11 cellular contexts compared by ENCODE assay signal in the genomic region with DNA sequence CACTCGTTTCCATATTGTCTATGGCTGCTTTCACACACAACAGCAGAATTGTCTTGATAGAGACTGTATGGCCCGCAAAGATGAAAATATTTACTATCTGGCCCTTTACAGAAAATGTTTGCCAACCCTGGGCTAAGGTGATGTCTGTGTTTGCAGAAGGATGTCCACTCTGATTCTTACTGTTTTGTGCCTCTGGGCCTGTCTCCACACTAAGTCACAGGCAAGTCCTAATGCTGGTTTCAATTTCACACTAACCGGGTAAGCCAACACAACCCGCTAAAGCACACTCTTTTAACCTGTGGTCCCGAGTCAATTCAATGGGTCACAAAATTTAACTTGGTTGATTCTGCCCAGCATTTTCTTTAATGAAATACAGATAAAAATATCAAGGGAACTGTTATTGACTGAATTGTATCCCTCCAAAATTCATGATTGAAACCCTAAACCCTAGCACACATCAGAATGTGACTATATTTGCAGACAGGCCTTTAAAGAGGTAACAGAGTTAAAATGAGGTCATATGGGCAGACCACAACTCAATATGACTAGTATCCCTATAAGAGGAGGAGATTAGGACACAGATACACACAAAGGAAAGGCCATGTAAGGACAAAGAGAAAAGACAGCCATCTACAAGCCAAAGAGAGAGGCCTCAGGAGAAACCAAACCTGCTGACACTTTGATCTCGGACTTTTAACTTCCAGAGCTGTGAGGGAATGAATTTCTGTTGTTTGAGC.
DNase-seq lines count a peak whose midpoint lies in the region; ATAC-seq and TF ChIP-seq lines count a peak whose summit lies in the region.
"Had no signal": no experiment of that assay in that cellular context is flagged by ENCODE, and none has a peak within 500 bp of the region (broad histone marks: within the 10 kb centered on the region; RNA-seq: fewer than 3 reads in every experiment).

No MANE protein-coding gene starts in this region.

- H3K9me2 ChIP-seq in Loucy (replicated peaks; ENCODE audit: low read depth, low read length): no peaks in the 10 kb centered on the region

- TF ChIP-seq CTCF in Loucy (conservative IDR thresholded peaks at IDR 0.05; ENCODE audit: low read length) (no peak), osteocyte (IDR thresholded peaks at IDR 0.05) (no peak)

- H3K27me3 ChIP-seq in Loucy (ENCODE audit: insufficient read depth, low read length, poor library complexity, severe bottlenecking): no peaks in the 10 kb centered on the region
- no peaks in the 10 kb centered on the region for H3K27me3 ChIP-seq in HAP-1 (ENCODE audit: low read depth)

- H3K36me3 ChIP-seq in Loucy (ENCODE audit: insufficient read depth, low read length) (no peaks in the 10 kb centered on the region), HAP-1 (replicated peaks) (no peaks in the 10 kb centered on the region)

- H4K20me1 ChIP-seq in Loucy (ENCODE audit: insufficient read depth, low read length, poor library complexity, severe bottlenecking): no peaks in the 10 kb centered on the region

- H3K9ac ChIP-seq in Loucy (ENCODE audit: low read depth, low read length, poor library complexity, severe bottlenecking): peak overlapping the region; percentile 55

- H3K9me3 Mint-ChIP-seq in activated T-helper 2 cell treated with anti-CD3 and anti-CD28 coated beads, Interferon-gamma antibody, Interleukin-2, Interleukin-4, amounts not matched to agents 10 μg/mL and 5 μg/mL and 100 μg/mL, durations not matched to agents 14 hours and 24 hours and 36 hours: no peaks in the 10 kb centered on the region
- no peaks in the 10 kb centered on the region for H3K9me3 Mint-ChIP-seq in osteocyte (ENCODE audit: unreplicated experiment)

- peaks cover 83% of the 10 kb centered on the region for H3K79me2 ChIP-seq in Loucy (ENCODE audit: insufficient read depth, low read length)

- H3K4me1 ChIP-seq in Loucy (ENCODE audit: insufficient read depth, low read length, poor library complexity, severe bottlenecking) (peaks cover 46% of the 10 kb centered on the region), HAP-1 (peaks cover 5% of the 10 kb centered on the region; the same call in 1 of the 2 replicates)

- no peak for DNase-seq in activated CD4-positive, CD25-positive, alpha-beta regulatory T cell treated with anti-CD3 and anti-CD28 coated beads, Interleukin-2, amount 50 U/mL, for 72 hours
- no peak for DNase-seq in activated T-helper 2 cell treated with anti-CD3 and anti-CD28 coated beads, Interferon-gamma antibody, Interleukin-2, Interleukin-4, amounts not matched to agents 10 μg/mL and 5 μg/mL and 100 μg/mL, durations not matched to agents 14 hours and 24 hours and 36 hours (ENCODE audit: low spot score)
- DNase-seq in osteocyte (ENCODE audit: extremely low spot score, unreplicated experiment) (no peak), NCI-H446 treated with DMSO at 0.1 percent for 48 hours (lab: John Stamatoyannopoulos, UW) (no peak), HAP-1 (ENCODE audit: low spot score in 2 of 2) (no peak), NCI-H146 treated with DMSO at 0.1 percent for 48 hours (lab: John Stamatoyannopoulos, UW; ENCODE audit: unreplicated experiment) (no peak)
- DNase-seq: IMR-90, NCI-H1930 had no signal

- H3F3A ChIP-seq in Loucy (ENCODE audit: low read depth): no peaks in the 10 kb centered on the region

- no peaks in the 10 kb centered on the region for H3K9me3 ChIP-seq in Loucy (ENCODE audit: insufficient read depth, low read depth, low read length)
- no peaks in the 10 kb centered on the region for H3K9me3 ChIP-seq in HAP-1

- peak; percentile 65 to 66 for ATAC-seq in activated CD4-positive, CD25-positive, alpha-beta regulatory T cell treated with anti-CD3 and anti-CD28 coated beads, Interleukin-2, amount 50 U/mL, for 24 hours
- ATAC-seq: HCT116 had no signal

- H3K4me2 ChIP-seq in Loucy (ENCODE audit: low read depth, low read length, poor library complexity, severe bottlenecking): peak overlapping the region; percentile 68

- H3K4me3 ChIP-seq in Loucy (ENCODE audit: low read length, poor library complexity, severe bottlenecking) (no peak overlapping the region), HAP-1 (no peak overlapping the region)

- peaks cover 82% of the 10 kb centered on the region for H3K4me1 Mint-ChIP-seq in activated T-helper 2 cell treated with anti-CD3 and anti-CD28 coated beads, Interferon-gamma antibody, Interleukin-2, Interleukin-4, amounts not matched to agents 10 μg/mL and 5 μg/mL and 100 μg/mL, durations not matched to agents 14 hours and 24 hours and 36 hours (ENCODE audit: low read depth)
- peaks cover 30% of the 10 kb centered on the region for H3K4me1 Mint-ChIP-seq in osteocyte (ENCODE audit: unreplicated experiment)

- in situ Hi-C loops in HAP-1 (cut with MboI; ENCODE audit: low sequenced_read_pairs): no loop called here

- intact Hi-C loops in activated T-helper 2 cell treated with anti-CD3 and anti-CD28 coated beads, Interferon-gamma antibody, Interleukin-2, Interleukin-4, amounts not matched to agents 10 μg/mL and 5 μg/mL and 100 μg/mL, durations not matched to agents 14 hours and 24 hours and 36 hours (cut with micrococcal nuclease): loop anchor here (1.0 to 5.0 kb wide), 5 partner anchors 9 to 73 kb away; no protein-coding TSS in a partner anchor

- peak overlapping the region; percentile 94 for H3K27ac Mint-ChIP-seq in activated T-helper 2 cell treated with anti-CD3 and anti-CD28 coated beads, Interferon-gamma antibody, Interleukin-2, Interleukin-4, amounts not matched to agents 10 μg/mL and 5 μg/mL and 100 μg/mL, durations not matched to agents 14 hours and 24 hours and 36 hours
- peak overlapping the region; percentile 9 for H3K27ac Mint-ChIP-seq in osteocyte (ENCODE audit: unreplicated experiment)

- no peaks in the 10 kb centered on the region for H3K27me3 Mint-ChIP-seq in activated T-helper 2 cell treated with anti-CD3 and anti-CD28 coated beads, Interferon-gamma antibody, Interleukin-2, Interleukin-4, amounts not matched to agents 10 μg/mL and 5 μg/mL and 100 μg/mL, durations not matched to agents 14 hours and 24 hours and 36 hours (ENCODE audit: low read depth)
- H3K27me3 Mint-ChIP-seq in osteocyte (ENCODE audit: unreplicated experiment): no peaks in the 10 kb centered on the region

- no peak overlapping the region for H2AFZ ChIP-seq in Loucy (ENCODE audit: low read length)

- H3K36me3 Mint-ChIP-seq in activated T-helper 2 cell treated with anti-CD3 and anti-CD28 coated beads, Interferon-gamma antibody, Interleukin-2, Interleukin-4, amounts not matched to agents 10 μg/mL and 5 μg/mL and 100 μg/mL, durations not matched to agents 14 hours and 24 hours and 36 hours (ENCODE audit: low read depth): peaks cover 74% of the 10 kb centered on the region
- no peaks in the 10 kb centered on the region for H3K36me3 Mint-ChIP-seq in osteocyte (ENCODE audit: unreplicated experiment)

- H3K4me3 Mint-ChIP-seq in activated T-helper 2 cell treated with anti-CD3 and anti-CD28 coated beads, Interferon-gamma antibody, Interleukin-2, Interleukin-4, amounts not matched to agents 10 μg/mL and 5 μg/mL and 100 μg/mL, durations not matched to agents 14 hours and 24 hours and 36 hours (ENCODE audit: low read depth): peak overlapping the region; percentile 63
- H3K4me3 Mint-ChIP-seq in osteocyte (ENCODE audit: unreplicated experiment): no peak overlapping the region
